In the genomic region with DNA sequence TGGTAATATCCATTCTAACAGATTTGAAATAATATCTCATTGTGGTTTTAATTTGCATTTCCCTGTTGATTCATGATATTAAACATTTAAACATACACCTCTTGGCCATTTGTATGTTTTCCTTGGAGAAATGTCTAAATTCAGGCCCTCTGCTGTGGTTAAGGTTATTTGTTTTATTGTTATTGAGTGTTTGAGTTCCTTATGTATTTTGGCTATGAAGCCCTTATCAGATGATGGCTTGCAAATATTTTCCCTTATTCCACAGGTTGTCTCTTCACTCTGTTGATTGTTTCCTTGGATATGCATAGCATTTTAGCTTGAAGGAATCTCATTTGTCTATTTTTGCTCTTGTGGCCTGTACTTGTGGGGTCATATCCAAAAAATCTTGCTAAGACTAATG, we compare ENCODE assay signal across 24 cellular contexts.
"Had no signal": no experiment of that assay in that cellular context is flagged by ENCODE, and none has a peak within 500 bp of the region (broad histone marks: within the 10 kb centered on the region; RNA-seq: fewer than 3 reads in every experiment).

No MANE protein-coding gene starts in this region.

- H3K4me3 Mint-ChIP-seq: effector memory CD8-positive, alpha-beta T cell; naive thymus-derived CD8-positive, alpha-beta T cell; stimulated activated naive B cell treated with anti-CD40 and anti-IgM and Interleukin-4, amounts not matched to agents 10 μg/mL and 1 μg/mL and 100 μg/mL, for 72 hours; stimulated activated naive CD8-positive, alpha-beta T cell treated with anti-CD3 and anti-CD28 coated beads, Interleukin-15, Interleukin-2, amounts not matched to agents 100 ng/mL and 50 ng/mL, for 24 hours had no signal

- H3K36me3 Mint-ChIP-seq: naive thymus-derived CD8-positive, alpha-beta T cell; stimulated activated naive B cell treated with anti-CD40 and anti-IgM and Interleukin-4, amounts not matched to agents 10 μg/mL and 1 μg/mL and 100 μg/mL, for 72 hours had no signal

- ATAC-seq: effector memory CD8-positive, alpha-beta T cell; heart right ventricle; left cardiac atrium; left ventricle myocardium superior; naive thymus-derived CD8-positive, alpha-beta T cell; pancreas; right lobe of liver; stimulated activated naive B cell treated with anti-CD40 and anti-IgM and Interleukin-4, amounts not matched to agents 10 μg/mL and 1 μg/mL and 100 μg/mL, for 72 hours had no signal

- DNase-seq: cortex of kidney; effector memory CD8-positive, alpha-beta T cell; erythroblast; esophagus squamous epithelium; foreskin melanocyte; glutamatergic neuron; heart right ventricle; hippocampal formation; left cardiac atrium; left ventricle myocardium superior; lower lobe of right lung; naive thymus-derived CD8-positive, alpha-beta T cell; pancreas; right lobe of liver; small intestine; stimulated activated CD4-positive, alpha-beta T cell treated with anti-CD3 and anti-CD28 coated beads, Interleukin-15, amount 100 ng/mL, for 24 hours; stimulated activated CD4-positive, alpha-beta T cell treated with anti-CD3 and anti-CD28 coated beads, Interleukin-2, amount 100 ng/mL, for 48 hours; stimulated activated naive B cell treated with anti-CD40 and anti-IgM and Interleukin-4, amounts not matched to agents 10 μg/mL and 1 μg/mL and 100 μg/mL, for 72 hours; upper lobe of left lung had no signal

- H3K9me3 Mint-ChIP-seq: stimulated activated naive CD8-positive, alpha-beta T cell treated with anti-CD3 and anti-CD28 coated beads, Interleukin-15, Interleukin-2, amounts not matched to agents 100 ng/mL and 50 ng/mL, for 24 hours had no signal

- H3K27ac ChIP-seq: esophagus squamous epithelium, heart right ventricle, lower lobe of right lung, neutrophil, pancreas, right lobe of liver, thoracic aorta, tibial nerve, upper lobe of left lung had no signal

- H3K27me3 Mint-ChIP-seq: effector memory CD8-positive, alpha-beta T cell; naive thymus-derived CD8-positive, alpha-beta T cell; progenitor cell of endocrine pancreas; stimulated activated naive B cell treated with anti-CD40 and anti-IgM and Interleukin-4, amounts not matched to agents 10 μg/mL and 1 μg/mL and 100 μg/mL, for 72 hours; stimulated activated naive CD8-positive, alpha-beta T cell treated with anti-CD3 and anti-CD28 coated beads, Interleukin-15, Interleukin-2, amounts not matched to agents 100 ng/mL and 50 ng/mL, for 24 hours had no signal

- H3K4me1 Mint-ChIP-seq: naive thymus-derived CD8-positive, alpha-beta T cell; stimulated activated naive B cell treated with anti-CD40 and anti-IgM and Interleukin-4, amounts not matched to agents 10 μg/mL and 1 μg/mL and 100 μg/mL, for 72 hours had no signal

- H3K4me3 ChIP-seq: esophagus squamous epithelium, heart right ventricle, lower lobe of right lung, pancreas, right lobe of liver, thoracic aorta, tibial nerve, upper lobe of left lung had no signal

- H3K27ac Mint-ChIP-seq: effector memory CD8-positive, alpha-beta T cell; naive thymus-derived CD8-positive, alpha-beta T cell; progenitor cell of endocrine pancreas; stimulated activated naive B cell treated with anti-CD40 and anti-IgM and Interleukin-4, amounts not matched to agents 10 μg/mL and 1 μg/mL and 100 μg/mL, for 72 hours; stimulated activated naive CD8-positive, alpha-beta T cell treated with anti-CD3 and anti-CD28 coated beads, Interleukin-15, Interleukin-2, amounts not matched to agents 100 ng/mL and 50 ng/mL, for 24 hours had no signal
